ENCODE assay signal across 12 cellular contexts in genomic region chr19:33376931-33377557, GRCh38. TPM values are rescaled to one million over a fixed set of nuclear protein-coding genes. Genes with fewer than 3 reads are reported as not detected.
A peak's percentile ranks its signal among the peaks of the same experiment; 100 is the strongest.
DNase-seq lines count a peak whose midpoint lies in the region; ATAC-seq and TF ChIP-seq lines count a peak whose summit lies in the region.
"Had no signal": no experiment of that assay in that cellular context is flagged by ENCODE, and none has a peak within 500 bp of the region (broad histone marks: within the 10 kb centered on the region; RNA-seq: fewer than 3 reads in every experiment).

No MANE protein-coding gene starts in this region.

- peaks cover 19% of the 10 kb centered on the region for H3K36me3 Mint-ChIP-seq in HFFc6 (ENCODE audit: low read depth)
- H3K36me3 Mint-ChIP-seq in activated T-helper 17 cell treated with anti-CD3 and anti-CD28 coated beads, Interleukin-2, amount 50 U/mL, for 72 hours (ENCODE audit: low read depth): peaks cover 67% of the 10 kb centered on the region

- peak overlapping the region; percentile 87 for H3K27ac Mint-ChIP-seq in HFFc6
- peak overlapping the region; percentile 78 for H3K27ac Mint-ChIP-seq in activated T-helper 17 cell treated with anti-CD3 and anti-CD28 coated beads, Interleukin-2, amount 50 U/mL, for 72 hours
- H3K27ac Mint-ChIP-seq: activated CD8-positive, alpha-beta T cell treated with anti-CD3 and anti-CD28 coated beads, Interleukin-2, amount 10 ng/mL, durations not matched to agents 7 days and 5 days; T-helper 1 cell treated with Interleukin-12 subunit alpha and Interleukin-12 subunit beta and Interleukin-4 antibody, amounts not matched to agents 30 μg/mL and 1 μg/mL, for 36 hours had no signal

- peaks cover 4% of the 10 kb centered on the region for H3K27me3 Mint-ChIP-seq in HFFc6 (ENCODE audit: insufficient read depth)
- no peaks in the 10 kb centered on the region for H3K27me3 Mint-ChIP-seq in activated T-helper 17 cell treated with anti-CD3 and anti-CD28 coated beads, Interleukin-2, amount 50 U/mL, for 72 hours

- no peak overlapping the region for H2AFZ ChIP-seq in smooth muscle cell (ENCODE audit: low read depth)

- peak overlapping the region; percentile 18 for H3K4me2 ChIP-seq in smooth muscle cell

- H3K79me2 ChIP-seq in smooth muscle cell (ENCODE audit: low read depth): peaks cover 80% of the 10 kb centered on the region

- intact Hi-C loops in left colon (cut with DNase I, micrococcal nuclease): no loop called here

- H3K4me1 Mint-ChIP-seq in HFFc6 (ENCODE audit: low read depth): peaks cover 39% of the 10 kb centered on the region
- H3K4me1 Mint-ChIP-seq in activated T-helper 17 cell treated with anti-CD3 and anti-CD28 coated beads, Interleukin-2, amount 50 U/mL, for 72 hours: peaks cover 51% of the 10 kb centered on the region

- WGBS in smooth muscle cell (ENCODE audit: low lambda C conversion rate): 66% methylated on average over 7 of the region's 7 CpGs

- H3K27ac ChIP-seq in smooth muscle cell (ENCODE audit: low read depth): peak overlapping the region; percentile 63
- H3K27ac ChIP-seq: HL-60, ovary, tibial artery had no signal

- peaks cover 18% of the 10 kb centered on the region for H3K4me1 ChIP-seq in smooth muscle cell (ENCODE audit: low read depth)

- no peaks in the 10 kb centered on the region for H3K27me3 ChIP-seq in smooth muscle cell (ENCODE audit: low read depth)
- H3K27me3 ChIP-seq: ovary, tibial artery had no signal

- no peak overlapping the region for H3K4me3 Mint-ChIP-seq in HFFc6
- peak overlapping the region; percentile 92 for H3K4me3 Mint-ChIP-seq in activated T-helper 17 cell treated with anti-CD3 and anti-CD28 coated beads, Interleukin-2, amount 50 U/mL, for 72 hours
- H3K4me3 Mint-ChIP-seq: activated CD8-positive, alpha-beta T cell treated with anti-CD3 and anti-CD28 coated beads, Interleukin-2, amount 10 ng/mL, durations not matched to agents 7 days and 5 days; T-helper 1 cell treated with Interleukin-12 subunit alpha and Interleukin-12 subunit beta and Interleukin-4 antibody, amounts not matched to agents 30 μg/mL and 1 μg/mL, for 36 hours had no signal

- H3K4me3 ChIP-seq in smooth muscle cell: peak overlapping the region; percentile 7
- H3K4me3 ChIP-seq: ovary, tibial artery had no signal

- DNase-seq in HFFc6 (no peak), left colon (peak in 1 of 2 donors; percentile 67), smooth muscle cell (lab: John Stamatoyannopoulos, UW; ENCODE audit: unreplicated experiment) (no peak), CD1c-positive myeloid dendritic cell (ENCODE audit: extremely low spot score) (no peak)
- DNase-seq: activated CD8-positive, alpha-beta T cell treated with anti-CD3 and anti-CD28 coated beads, Interleukin-2, amount 10 ng/mL, durations not matched to agents 7 days and 5 days had no signal

- TF ChIP-seq CTCF in HFFc6 (IDR thresholded peaks at IDR 0.05) (no peak), smooth muscle cell (IDR thresholded peaks at IDR 0.05; ENCODE audit: borderline replicate concordance, insufficient read depth, poor library complexity, severe bottlenecking) (no peak)

- ATAC-seq in activated T-helper 17 cell treated with anti-CD3 and anti-CD28 coated beads, Interleukin-2, amount 50 U/mL, for 72 hours (replicated peaks): no peak
- ATAC-seq in left colon: peak; percentile 58
- no peak for ATAC-seq in GM21381 (IDR thresholded peaks at IDR 0.05; ENCODE audit: unreplicated experiment)
- ATAC-seq in HG02970 (IDR thresholded peaks at IDR 0.05; ENCODE audit: low FRiP score, unreplicated experiment): no peak
- ATAC-seq: activated CD8-positive, alpha-beta T cell treated with anti-CD3 and anti-CD28 coated beads, Interleukin-2, amount 10 ng/mL, durations not matched to agents 7 days and 5 days had no signal

- no peaks in the 10 kb centered on the region for H3K36me3 ChIP-seq in smooth muscle cell (ENCODE audit: low read depth)
- H3K36me3 ChIP-seq: ovary had no signal

- H4K20me1 ChIP-seq in smooth muscle cell (ENCODE audit: low read depth): peaks cover 79% of the 10 kb centered on the region

- H3K9ac ChIP-seq in smooth muscle cell (ENCODE audit: low read depth): no peak overlapping the region

- H3K9me3 Mint-ChIP-seq in HFFc6: no peaks in the 10 kb centered on the region
- no peaks in the 10 kb centered on the region for H3K9me3 Mint-ChIP-seq in activated T-helper 17 cell treated with anti-CD3 and anti-CD28 coated beads, Interleukin-2, amount 50 U/mL, for 72 hours
- H3K9me3 Mint-ChIP-seq: T-helper 1 cell treated with Interleukin-12 subunit alpha and Interleukin-12 subunit beta and Interleukin-4 antibody, amounts not matched to agents 30 μg/mL and 1 μg/mL, for 36 hours had no signal

- H3K9me3 ChIP-seq in smooth muscle cell (replicated peaks; ENCODE audit: low read depth): no peaks in the 10 kb centered on the region
- H3K9me3 ChIP-seq: ovary, tibial artery had no signal

- H3F3A ChIP-seq in smooth muscle cell (ENCODE audit: low read depth): no peaks in the 10 kb centered on the region

RNA-seq across cellular contexts. Expression of gene CEBPG, which starts 3.5 kb away (rescaled TPM):
- total RNA-seq in HFFc6 (2021; fragmentation: NEBNext Ultra II Directional; extraction: Animal tissue kit (Norgen Biotek cat#: 25700)): 10 to 100 TPM; 10.0 to 11.2 (median 10.4) TPM
- 10 to 100 TPM; 15.0 to 23.6 TPM for total RNA-seq in activated T-helper 17 cell treated with anti-CD3 and anti-CD28 coated beads, Interleukin-2, amount 50 U/mL, for 72 hours
- total RNA-seq in left colon: 10 to 100 TPM; 70.1 to 73.2 TPM
- 27.8 and 29.9 TPM in 2 replicates for total RNA-seq in smooth muscle cell
- 15.3 and 17.1 TPM in 2 replicates for polyA plus RNA-seq in smooth muscle cell
